ENCODE assay signal across 1 cellular context in genomic region chr15:45402162-45402954, GRCh38.
TF ChIP-seq lines count a peak whose summit lies in the region.

No MANE protein-coding gene starts in this region.

TF ChIP-seq in K562, 482 proteins besides CTCF, POLR2A, EP300 and RAD21 (continued from another document and continues in another):
- TF ChIP-seq ZBTB40 (IDR thresholded peaks at IDR 0.05): peak; percentile 94
- no peak for TF ChIP-seq ZBTB40 (CRISPR knock-in tag; IDR thresholded peaks at IDR 0.05)
- peak; percentile 46; the same call in 1 of the 2 replicates for TF ChIP-seq NFRKB (IDR thresholded peaks at IDR 0.05; ENCODE audit: low read depth)
- TF ChIP-seq BRCA1 (IDR thresholded peaks at IDR 0.05): no peak
- TF ChIP-seq BRCA1 (CRISPR knock-in tag; IDR thresholded peaks at IDR 0.05): no peak
- no peak for TF ChIP-seq ZNF274 (IDR thresholded peaks at IDR 0.05; ENCODE audit: borderline replicate concordance, low read depth, low read length)
- TF ChIP-seq, protein P1, sequence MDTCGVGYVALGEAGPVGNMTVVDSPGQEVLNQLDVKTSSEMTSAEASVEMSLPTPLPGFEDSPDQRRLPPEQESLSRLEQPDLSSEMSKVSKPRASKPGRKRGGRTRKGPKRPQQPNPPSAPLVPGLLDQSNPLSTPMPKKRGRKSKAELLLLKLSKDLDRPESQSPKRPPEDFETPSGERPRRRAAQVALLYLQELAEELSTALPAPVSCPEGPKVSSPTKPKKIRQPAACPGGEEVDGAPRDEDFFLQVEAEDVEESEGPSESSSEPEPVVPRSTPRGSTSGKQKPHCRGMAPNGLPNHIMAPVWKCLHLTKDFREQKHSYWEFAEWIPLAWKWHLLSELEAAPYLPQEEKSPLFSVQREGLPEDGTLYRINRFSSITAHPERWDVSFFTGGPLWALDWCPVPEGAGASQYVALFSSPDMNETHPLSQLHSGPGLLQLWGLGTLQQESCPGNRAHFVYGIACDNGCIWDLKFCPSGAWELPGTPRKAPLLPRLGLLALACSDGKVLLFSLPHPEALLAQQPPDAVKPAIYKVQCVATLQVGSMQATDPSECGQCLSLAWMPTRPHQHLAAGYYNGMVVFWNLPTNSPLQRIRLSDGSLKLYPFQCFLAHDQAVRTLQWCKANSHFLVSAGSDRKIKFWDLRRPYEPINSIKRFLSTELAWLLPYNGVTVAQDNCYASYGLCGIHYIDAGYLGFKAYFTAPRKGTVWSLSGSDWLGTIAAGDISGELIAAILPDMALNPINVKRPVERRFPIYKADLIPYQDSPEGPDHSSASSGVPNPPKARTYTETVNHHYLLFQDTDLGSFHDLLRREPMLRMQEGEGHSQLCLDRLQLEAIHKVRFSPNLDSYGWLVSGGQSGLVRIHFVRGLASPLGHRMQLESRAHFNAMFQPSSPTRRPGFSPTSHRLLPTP (IDR thresholded peaks at IDR 0.05; ENCODE audit: borderline replicate concordance, extremely low read depth, insufficient read length): no peak
- no peak for TF ChIP-seq MTA2 (IDR thresholded peaks at IDR 0.05; ENCODE audit: low read depth)
- TF ChIP-seq TEAD1 (CRISPR knock-in tag; IDR thresholded peaks at IDR 0.05): peak in 1 of 2 experiments; percentile 52; a peak in 2 of 4 replicates
- 0 out of 2 replicates have a peak, but pooled peaks have one; percentile 69 for TF ChIP-seq SIN3B (IDR thresholded peaks at IDR 0.05; ENCODE audit: low read depth)
- TF ChIP-seq, protein P2, sequence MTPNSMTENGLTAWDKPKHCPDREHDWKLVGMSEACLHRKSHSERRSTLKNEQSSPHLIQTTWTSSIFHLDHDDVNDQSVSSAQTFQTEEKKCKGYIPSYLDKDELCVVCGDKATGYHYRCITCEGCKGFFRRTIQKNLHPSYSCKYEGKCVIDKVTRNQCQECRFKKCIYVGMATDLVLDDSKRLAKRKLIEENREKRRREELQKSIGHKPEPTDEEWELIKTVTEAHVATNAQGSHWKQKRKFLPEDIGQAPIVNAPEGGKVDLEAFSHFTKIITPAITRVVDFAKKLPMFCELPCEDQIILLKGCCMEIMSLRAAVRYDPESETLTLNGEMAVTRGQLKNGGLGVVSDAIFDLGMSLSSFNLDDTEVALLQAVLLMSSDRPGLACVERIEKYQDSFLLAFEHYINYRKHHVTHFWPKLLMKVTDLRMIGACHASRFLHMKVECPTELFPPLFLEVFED (CRISPR knock-in tag; conservative IDR thresholded peaks at IDR 0.05): no peak
- TF ChIP-seq, protein P3, sequence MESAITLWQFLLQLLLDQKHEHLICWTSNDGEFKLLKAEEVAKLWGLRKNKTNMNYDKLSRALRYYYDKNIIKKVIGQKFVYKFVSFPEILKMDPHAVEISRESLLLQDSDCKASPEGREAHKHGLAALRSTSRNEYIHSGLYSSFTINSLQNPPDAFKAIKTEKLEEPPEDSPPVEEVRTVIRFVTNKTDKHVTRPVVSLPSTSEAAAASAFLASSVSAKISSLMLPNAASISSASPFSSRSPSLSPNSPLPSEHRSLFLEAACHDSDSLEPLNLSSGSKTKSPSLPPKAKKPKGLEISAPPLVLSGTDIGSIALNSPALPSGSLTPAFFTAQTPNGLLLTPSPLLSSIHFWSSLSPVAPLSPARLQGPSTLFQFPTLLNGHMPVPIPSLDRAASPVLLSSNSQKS (CRISPR knock-in tag; IDR thresholded peaks at IDR 0.05): no peak
- TF ChIP-seq RHOXF2B (CRISPR knock-in tag; conservative IDR thresholded peaks at IDR 0.05): no peak
- peak; percentile 75 for TF ChIP-seq NFYB (IDR thresholded peaks at IDR 0.05; ENCODE audit: extremely low read depth, insufficient read length)
- no peak for TF ChIP-seq ZNF217 (CRISPR knock-in tag; IDR thresholded peaks at IDR 0.05)
- TF ChIP-seq HDAC2 (IDR thresholded peaks at IDR 0.05): no peak
- no peak for TF ChIP-seq HMG20B (CRISPR knock-in tag; IDR thresholded peaks at IDR 0.05)
- TF ChIP-seq ATF4 (CRISPR knock-in tag; IDR thresholded peaks at IDR 0.05): no peak
- no peak for TF ChIP-seq NFXL1 (CRISPR knock-in tag; IDR thresholded peaks at IDR 0.05)
- peak; percentile 27; the same call in 1 of the 2 replicates for TF ChIP-seq ZBTB33 (CRISPR knock-in tag; IDR thresholded peaks at IDR 0.05)
- TF ChIP-seq, protein P4, sequence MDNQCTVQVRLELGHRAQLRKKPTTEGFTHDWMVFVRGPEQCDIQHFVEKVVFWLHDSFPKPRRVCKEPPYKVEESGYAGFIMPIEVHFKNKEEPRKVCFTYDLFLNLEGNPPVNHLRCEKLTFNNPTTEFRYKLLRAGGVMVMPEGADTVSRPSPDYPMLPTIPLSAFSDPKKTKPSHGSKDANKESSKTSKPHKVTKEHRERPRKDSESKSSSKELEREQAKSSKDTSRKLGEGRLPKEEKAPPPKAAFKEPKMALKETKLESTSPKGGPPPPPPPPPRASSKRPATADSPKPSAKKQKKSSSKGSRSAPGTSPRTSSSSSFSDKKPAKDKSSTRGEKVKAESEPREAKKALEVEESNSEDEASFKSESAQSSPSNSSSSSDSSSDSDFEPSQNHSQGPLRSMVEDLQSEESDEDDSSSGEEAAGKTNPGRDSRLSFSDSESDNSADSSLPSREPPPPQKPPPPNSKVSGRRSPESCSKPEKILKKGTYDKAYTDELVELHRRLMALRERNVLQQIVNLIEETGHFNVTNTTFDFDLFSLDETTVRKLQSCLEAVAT (IDR thresholded peaks at IDR 0.05): peak in 1 of 2 experiments; percentile 79; a peak in 2 of 4 replicates
- TF ChIP-seq GABPB2 (CRISPR knock-in tag; conservative IDR thresholded peaks at IDR 0.05): no peak
- TF ChIP-seq ZNF174 (CRISPR knock-in tag; IDR thresholded peaks at IDR 0.05): no peak
- no peak for TF ChIP-seq ZNF133 (CRISPR knock-in tag; IDR thresholded peaks at IDR 0.05)
- TF ChIP-seq, protein P5, sequence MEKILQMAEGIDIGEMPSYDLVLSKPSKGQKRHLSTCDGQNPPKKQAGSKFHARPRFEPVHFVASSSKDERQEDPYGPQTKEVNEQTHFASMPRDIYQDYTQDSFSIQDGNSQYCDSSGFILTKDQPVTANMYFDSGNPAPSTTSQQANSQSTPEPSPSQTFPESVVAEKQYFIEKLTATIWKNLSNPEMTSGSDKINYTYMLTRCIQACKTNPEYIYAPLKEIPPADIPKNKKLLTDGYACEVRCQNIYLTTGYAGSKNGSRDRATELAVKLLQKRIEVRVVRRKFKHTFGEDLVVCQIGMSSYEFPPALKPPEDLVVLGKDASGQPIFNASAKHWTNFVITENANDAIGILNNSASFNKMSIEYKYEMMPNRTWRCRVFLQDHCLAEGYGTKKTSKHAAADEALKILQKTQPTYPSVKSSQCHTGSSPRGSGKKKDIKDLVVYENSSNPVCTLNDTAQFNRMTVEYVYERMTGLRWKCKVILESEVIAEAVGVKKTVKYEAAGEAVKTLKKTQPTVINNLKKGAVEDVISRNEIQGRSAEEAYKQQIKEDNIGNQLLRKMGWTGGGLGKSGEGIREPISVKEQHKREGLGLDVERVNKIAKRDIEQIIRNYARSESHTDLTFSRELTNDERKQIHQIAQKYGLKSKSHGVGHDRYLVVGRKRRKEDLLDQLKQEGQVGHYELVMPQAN (IDR thresholded peaks at IDR 0.05; ENCODE audit: borderline replicate concordance): no peak; the same call in 1 of the 2 replicates
- TF ChIP-seq TRIM28 (IDR thresholded peaks at IDR 0.05): no peak
- no peak for TF ChIP-seq ZNF639 (CRISPR knock-in tag; conservative IDR thresholded peaks at IDR 0.05 in 1 of 2, IDR thresholded peaks at IDR 0.05 in 1 of 2)
- no peak for TF ChIP-seq CTCFL (IDR thresholded peaks at IDR 0.05; ENCODE audit: borderline replicate concordance, insufficient read depth, low read depth, low read length, poor library complexity, severe bottlenecking)
